In the genomic region with DNA sequence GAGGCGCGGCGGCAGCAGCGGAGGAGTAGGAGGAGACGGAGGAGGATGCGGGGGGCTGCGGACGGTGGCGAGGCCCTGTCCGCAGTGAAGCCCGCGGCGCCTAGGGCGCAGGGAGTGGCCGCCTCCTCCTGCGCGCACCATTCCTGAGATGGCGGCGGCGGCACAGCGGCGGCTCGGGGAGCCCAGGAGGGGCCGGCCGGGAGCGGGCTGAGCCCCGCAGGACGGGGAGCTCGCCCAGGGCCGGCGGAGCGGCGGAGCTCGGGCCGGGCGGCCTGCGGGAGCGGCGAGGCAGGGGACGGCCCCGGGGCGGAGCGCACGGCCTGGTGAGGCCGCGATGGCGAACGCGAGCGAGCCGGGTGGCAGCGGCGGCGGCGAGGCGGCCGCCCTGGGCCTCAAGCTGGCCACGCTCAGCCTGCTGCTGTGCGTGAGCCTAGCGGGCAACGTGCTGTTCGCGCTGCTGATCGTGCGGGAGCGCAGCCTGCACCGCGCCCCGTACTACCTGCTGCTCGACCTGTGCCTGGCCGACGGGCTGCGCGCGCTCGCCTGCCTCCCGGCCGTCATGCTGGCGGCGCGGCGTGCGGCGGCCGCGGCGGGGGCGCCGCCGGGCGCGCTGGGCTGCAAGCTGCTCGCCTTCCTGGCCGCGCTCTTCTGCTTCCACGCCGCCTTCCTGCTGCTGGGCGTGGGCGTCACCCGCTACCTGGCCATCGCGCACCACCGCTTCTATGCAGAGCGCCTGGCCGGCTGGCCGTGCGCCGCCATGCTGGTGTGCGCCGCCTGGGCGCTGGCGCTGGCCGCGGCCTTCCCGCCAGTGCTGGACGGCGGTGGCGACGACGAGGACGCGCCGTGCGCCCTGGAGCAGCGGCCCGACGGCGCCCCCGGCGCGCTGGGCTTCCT, we compare ENCODE assay signal across 1 cellular context.
A peak's percentile ranks its signal among the peaks of the same experiment; 100 is the strongest.
TF ChIP-seq lines count a peak whose summit lies in the region.

A gene with protein sequence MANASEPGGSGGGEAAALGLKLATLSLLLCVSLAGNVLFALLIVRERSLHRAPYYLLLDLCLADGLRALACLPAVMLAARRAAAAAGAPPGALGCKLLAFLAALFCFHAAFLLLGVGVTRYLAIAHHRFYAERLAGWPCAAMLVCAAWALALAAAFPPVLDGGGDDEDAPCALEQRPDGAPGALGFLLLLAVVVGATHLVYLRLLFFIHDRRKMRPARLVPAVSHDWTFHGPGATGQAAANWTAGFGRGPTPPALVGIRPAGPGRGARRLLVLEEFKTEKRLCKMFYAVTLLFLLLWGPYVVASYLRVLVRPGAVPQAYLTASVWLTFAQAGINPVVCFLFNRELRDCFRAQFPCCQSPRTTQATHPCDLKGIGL (plus strand): TSS at position 140 of the 894 bp plus-strand sequence. CDS start 195 bp downstream, at position 335.

TF ChIP-seq in WTC11, 78 proteins besides CTCF, POLR2A, EP300 and RAD21 (continued from another document):
- TF ChIP-seq, protein P1, sequence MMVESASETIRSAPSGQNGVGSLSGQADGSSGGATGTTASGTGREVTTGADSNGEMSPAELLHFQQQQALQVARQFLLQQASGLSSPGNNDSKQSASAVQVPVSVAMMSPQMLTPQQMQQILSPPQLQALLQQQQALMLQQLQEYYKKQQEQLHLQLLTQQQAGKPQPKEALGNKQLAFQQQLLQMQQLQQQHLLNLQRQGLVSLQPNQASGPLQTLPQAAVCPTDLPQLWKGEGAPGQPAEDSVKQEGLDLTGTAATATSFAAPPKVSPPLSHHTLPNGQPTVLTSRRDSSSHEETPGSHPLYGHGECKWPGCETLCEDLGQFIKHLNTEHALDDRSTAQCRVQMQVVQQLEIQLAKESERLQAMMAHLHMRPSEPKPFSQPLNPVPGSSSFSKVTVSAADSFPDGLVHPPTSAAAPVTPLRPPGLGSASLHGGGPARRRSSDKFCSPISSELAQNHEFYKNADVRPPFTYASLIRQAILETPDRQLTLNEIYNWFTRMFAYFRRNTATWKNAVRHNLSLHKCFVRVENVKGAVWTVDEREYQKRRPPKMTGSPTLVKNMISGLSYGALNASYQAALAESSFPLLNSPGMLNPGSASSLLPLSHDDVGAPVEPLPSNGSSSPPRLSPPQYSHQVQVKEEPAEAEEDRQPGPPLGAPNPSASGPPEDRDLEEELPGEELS (CRISPR knock-in tag; IDR thresholded peaks at IDR 0.05): peak; percentile 91
- TF ChIP-seq ZNF121 (CRISPR knock-in tag; IDR thresholded peaks at IDR 0.05) (0 out of 2 replicates have a peak, but pooled peaks have one; percentile 3), ZNF232 (CRISPR knock-in tag; IDR thresholded peaks at IDR 0.05) (0 out of 2 replicates have a peak, but pooled peaks have one; percentile 23), CREM (CRISPR knock-in tag; IDR thresholded peaks at IDR 0.05) (peak; percentile 58; the same call in 1 of the 2 replicates), SP1 (CRISPR knock-in tag; conservative IDR thresholded peaks at IDR 0.05) (peak; percentile 64), FOXP1 (CRISPR knock-in tag; IDR thresholded peaks at IDR 0.05; ENCODE audit: borderline replicate concordance) (peak; percentile 93), NFYB (CRISPR knock-in tag; conservative IDR thresholded peaks at IDR 0.05; ENCODE audit: low read depth) (peak; percentile 37; the same call in 1 of the 2 replicates), CBFB (CRISPR knock-in tag; IDR thresholded peaks at IDR 0.05; ENCODE audit: low read depth) (no peak), MYBL2 (CRISPR knock-in tag; IDR thresholded peaks at IDR 0.05) (0 out of 2 replicates have a peak, but pooled peaks have one; percentile 25), ZNF263 (CRISPR knock-in tag; IDR thresholded peaks at IDR 0.05; ENCODE audit: low read depth) (0 out of 2 replicates have a peak, but pooled peaks have one; percentile 15), RELA (CRISPR knock-in tag; IDR thresholded peaks at IDR 0.05; ENCODE audit: borderline replicate concordance) (peak; percentile 86; the same call in 1 of the 2 replicates), KAT7 (CRISPR knock-in tag; IDR thresholded peaks at IDR 0.05; ENCODE audit: borderline replicate concordance) (peak; percentile 58; the same call in 1 of the 2 replicates), ZNF219 (CRISPR knock-in tag; IDR thresholded peaks at IDR 0.05; ENCODE audit: borderline replicate concordance) (no peak), TP53 (CRISPR knock-in tag; IDR thresholded peaks at IDR 0.05) (peak; percentile 92), JUN (CRISPR knock-in tag; IDR thresholded peaks at IDR 0.05) (0 out of 2 replicates have a peak, but pooled peaks have one; percentile 17)
- TF ChIP-seq, protein P2, sequence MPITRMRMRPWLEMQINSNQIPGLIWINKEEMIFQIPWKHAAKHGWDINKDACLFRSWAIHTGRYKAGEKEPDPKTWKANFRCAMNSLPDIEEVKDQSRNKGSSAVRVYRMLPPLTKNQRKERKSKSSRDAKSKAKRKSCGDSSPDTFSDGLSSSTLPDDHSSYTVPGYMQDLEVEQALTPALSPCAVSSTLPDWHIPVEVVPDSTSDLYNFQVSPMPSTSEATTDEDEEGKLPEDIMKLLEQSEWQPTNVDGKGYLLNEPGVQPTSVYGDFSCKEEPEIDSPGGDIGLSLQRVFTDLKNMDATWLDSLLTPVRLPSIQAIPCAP (CRISPR knock-in tag; IDR thresholded peaks at IDR 0.05): peak; percentile 68; the same call in 1 of the 2 replicates
- TF ChIP-seq, protein P3, sequence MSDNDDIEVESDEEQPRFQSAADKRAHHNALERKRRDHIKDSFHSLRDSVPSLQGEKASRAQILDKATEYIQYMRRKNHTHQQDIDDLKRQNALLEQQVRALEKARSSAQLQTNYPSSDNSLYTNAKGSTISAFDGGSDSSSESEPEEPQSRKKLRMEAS (CRISPR knock-in tag; IDR thresholded peaks at IDR 0.05): peak; percentile 63; the same call in 1 of the 2 replicates
- TF ChIP-seq, protein P4, sequence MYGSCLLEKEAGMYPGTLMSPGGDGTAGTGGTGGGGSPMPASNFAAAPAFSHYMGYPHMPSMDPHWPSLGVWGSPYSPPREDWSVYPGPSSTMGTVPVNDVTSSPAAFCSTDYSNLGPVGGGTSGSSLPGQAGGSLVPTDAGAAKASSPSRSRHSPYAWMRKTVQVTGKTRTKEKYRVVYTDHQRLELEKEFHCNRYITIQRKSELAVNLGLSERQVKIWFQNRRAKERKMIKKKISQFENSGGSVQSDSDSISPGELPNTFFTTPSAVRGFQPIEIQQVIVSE (CRISPR knock-in tag; IDR thresholded peaks at IDR 0.05; ENCODE audit: borderline replicate concordance): no peak
- TF ChIP-seq, protein P5, sequence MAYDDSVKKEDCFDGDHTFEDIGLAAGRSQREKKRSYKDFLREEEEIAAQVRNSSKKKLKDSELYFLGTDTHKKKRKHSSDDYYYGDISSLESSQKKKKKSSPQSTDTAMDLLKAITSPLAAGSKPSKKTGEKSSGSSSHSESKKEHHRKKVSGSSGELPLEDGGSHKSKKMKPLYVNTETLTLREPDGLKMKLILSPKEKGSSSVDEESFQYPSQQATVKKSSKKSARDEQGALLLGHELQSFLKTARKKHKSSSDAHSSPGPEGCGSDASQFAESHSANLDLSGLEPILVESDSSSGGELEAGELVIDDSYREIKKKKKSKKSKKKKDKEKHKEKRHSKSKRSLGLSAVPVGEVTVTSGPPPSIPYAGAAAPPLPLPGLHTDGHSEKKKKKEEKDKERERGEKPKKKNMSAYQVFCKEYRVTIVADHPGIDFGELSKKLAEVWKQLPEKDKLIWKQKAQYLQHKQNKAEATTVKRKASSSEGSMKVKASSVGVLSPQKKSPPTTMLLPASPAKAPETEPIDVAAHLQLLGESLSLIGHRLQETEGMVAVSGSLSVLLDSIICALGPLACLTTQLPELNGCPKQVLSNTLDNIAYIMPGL (CRISPR knock-in tag; IDR thresholded peaks at IDR 0.05): peak; percentile 70; the same call in 1 of the 2 replicates
- TF ChIP-seq, protein P6, sequence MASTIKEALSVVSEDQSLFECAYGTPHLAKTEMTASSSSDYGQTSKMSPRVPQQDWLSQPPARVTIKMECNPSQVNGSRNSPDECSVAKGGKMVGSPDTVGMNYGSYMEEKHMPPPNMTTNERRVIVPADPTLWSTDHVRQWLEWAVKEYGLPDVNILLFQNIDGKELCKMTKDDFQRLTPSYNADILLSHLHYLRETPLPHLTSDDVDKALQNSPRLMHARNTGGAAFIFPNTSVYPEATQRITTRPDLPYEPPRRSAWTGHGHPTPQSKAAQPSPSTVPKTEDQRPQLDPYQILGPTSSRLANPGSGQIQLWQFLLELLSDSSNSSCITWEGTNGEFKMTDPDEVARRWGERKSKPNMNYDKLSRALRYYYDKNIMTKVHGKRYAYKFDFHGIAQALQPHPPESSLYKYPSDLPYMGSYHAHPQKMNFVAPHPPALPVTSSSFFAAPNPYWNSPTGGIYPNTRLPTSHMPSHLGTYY (CRISPR knock-in tag; IDR thresholded peaks at IDR 0.05): no peak
- TF ChIP-seq, protein P7, sequence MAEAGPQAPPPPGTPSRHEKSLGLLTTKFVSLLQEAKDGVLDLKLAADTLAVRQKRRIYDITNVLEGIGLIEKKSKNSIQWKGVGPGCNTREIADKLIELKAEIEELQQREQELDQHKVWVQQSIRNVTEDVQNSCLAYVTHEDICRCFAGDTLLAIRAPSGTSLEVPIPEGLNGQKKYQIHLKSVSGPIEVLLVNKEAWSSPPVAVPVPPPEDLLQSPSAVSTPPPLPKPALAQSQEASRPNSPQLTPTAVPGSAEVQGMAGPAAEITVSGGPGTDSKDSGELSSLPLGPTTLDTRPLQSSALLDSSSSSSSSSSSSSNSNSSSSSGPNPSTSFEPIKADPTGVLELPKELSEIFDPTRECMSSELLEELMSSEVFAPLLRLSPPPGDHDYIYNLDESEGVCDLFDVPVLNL (CRISPR knock-in tag; IDR thresholded peaks at IDR 0.05; ENCODE audit: borderline replicate concordance, low read depth): peak; percentile 37
